Comparison of ENCODE assay signal across 1 cellular context in the genomic region with DNA sequence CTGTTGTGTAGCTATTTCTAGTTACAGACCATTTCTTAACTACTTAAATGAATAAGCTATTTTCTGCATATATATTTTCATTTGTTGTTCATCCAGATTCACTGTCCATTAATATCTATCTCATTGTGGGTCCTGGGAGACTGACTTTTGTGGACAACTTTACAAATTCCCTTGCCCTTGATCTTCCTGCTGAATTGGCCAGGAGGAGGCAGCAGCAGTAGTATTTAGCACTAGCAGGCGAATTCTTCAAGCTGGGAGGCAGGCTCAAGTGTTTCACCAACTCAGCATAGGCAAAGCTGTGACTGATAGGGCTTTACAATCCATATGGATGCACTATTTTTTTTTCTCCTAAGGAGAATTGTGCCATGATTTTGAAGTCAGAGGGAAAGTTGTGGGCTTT.
TF ChIP-seq lines count a peak whose summit lies in the region.

No MANE protein-coding gene starts in this region.

TF ChIP-seq in liver, 16 proteins besides CTCF, POLR2A, EP300 and RAD21 (continued from another document):
- TF ChIP-seq, protein P1, sequence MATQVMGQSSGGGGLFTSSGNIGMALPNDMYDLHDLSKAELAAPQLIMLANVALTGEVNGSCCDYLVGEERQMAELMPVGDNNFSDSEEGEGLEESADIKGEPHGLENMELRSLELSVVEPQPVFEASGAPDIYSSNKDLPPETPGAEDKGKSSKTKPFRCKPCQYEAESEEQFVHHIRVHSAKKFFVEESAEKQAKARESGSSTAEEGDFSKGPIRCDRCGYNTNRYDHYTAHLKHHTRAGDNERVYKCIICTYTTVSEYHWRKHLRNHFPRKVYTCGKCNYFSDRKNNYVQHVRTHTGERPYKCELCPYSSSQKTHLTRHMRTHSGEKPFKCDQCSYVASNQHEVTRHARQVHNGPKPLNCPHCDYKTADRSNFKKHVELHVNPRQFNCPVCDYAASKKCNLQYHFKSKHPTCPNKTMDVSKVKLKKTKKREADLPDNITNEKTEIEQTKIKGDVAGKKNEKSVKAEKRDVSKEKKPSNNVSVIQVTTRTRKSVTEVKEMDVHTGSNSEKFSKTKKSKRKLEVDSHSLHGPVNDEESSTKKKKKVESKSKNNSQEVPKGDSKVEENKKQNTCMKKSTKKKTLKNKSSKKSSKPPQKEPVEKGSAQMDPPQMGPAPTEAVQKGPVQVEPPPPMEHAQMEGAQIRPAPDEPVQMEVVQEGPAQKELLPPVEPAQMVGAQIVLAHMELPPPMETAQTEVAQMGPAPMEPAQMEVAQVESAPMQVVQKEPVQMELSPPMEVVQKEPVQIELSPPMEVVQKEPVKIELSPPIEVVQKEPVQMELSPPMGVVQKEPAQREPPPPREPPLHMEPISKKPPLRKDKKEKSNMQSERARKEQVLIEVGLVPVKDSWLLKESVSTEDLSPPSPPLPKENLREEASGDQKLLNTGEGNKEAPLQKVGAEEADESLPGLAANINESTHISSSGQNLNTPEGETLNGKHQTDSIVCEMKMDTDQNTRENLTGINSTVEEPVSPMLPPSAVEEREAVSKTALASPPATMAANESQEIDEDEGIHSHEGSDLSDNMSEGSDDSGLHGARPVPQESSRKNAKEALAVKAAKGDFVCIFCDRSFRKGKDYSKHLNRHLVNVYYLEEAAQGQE (IDR thresholded peaks at IDR 0.05) = no peak
- TF ChIP-seq FOXA1 (IDR thresholded peaks at IDR 0.05) (no peak), TAF1 (conservative IDR thresholded peaks at IDR 0.05) (no peak), GABPA (IDR thresholded peaks at IDR 0.05 in 1 of 2, conservative IDR thresholded peaks at IDR 0.05 in 1 of 2) (no peak), YY1 (IDR thresholded peaks at IDR 0.05) (no peak)
- TF ChIP-seq, protein P2, sequence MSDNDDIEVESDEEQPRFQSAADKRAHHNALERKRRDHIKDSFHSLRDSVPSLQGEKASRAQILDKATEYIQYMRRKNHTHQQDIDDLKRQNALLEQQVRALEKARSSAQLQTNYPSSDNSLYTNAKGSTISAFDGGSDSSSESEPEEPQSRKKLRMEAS (IDR thresholded peaks at IDR 0.05) = no peak
